In genomic region chr10:6141296-6142151, GRCh38 we compare ENCODE assay signal across 9 cellular contexts. TPM values are rescaled to one million over a fixed set of nuclear protein-coding genes. Genes with fewer than 3 reads are reported as not detected.
DNase-seq lines count a peak whose midpoint lies in the region; ATAC-seq, FAIRE-seq and TF ChIP-seq lines count a peak whose summit lies in the region.
"Had no signal": no experiment of that assay in that cellular context is flagged by ENCODE, and none has a peak within 500 bp of the region (broad histone marks: within the 10 kb centered on the region; RNA-seq: fewer than 3 reads in every experiment).

No MANE protein-coding gene starts in this region.

- CTCF ChIA-PET in A549 (lab: Yijun Ruan, JAX) (interaction anchor here (0.7 kb wide), 1 partner anchor 15 kb away, joined by 3 read pairs; no protein-coding TSS in a partner anchor), mammary epithelial cell (lab: Charles Lee; ENCODE audit: low non-redundant PET) (no interaction called here)

- BruUV-seq in mammary epithelial cell (replicated peaks; lab: Mats Ljungman, UMichigan) = no TSS peak

- in situ Hi-C loops in mammary epithelial cell (cut with MboI; ENCODE audit: low sequenced_read_pairs in 2 of 2) = no loop called here

- no peak for TF ChIP-seq POLR2A in A549 (IDR thresholded peaks at IDR 0.05; ENCODE audit: low read length)

- no peaks in the 10 kb centered on the region for H3K36me3 Mint-ChIP-seq in natural killer cell treated with Interleukin-12 subunit alpha and Interleukin-12 subunit beta and Interleukin-15 and Interleukin-18, amount 100 ng/mL, for 72 hours

- peak overlapping the region; percentile 89 for H3K4me3 Mint-ChIP-seq in natural killer cell treated with Interleukin-12 subunit alpha and Interleukin-12 subunit beta and Interleukin-15 and Interleukin-18, amount 100 ng/mL, for 72 hours

- TF ChIP-seq RAD21 in A549 (conservative IDR thresholded peaks at IDR 0.05 in 1 of 2, IDR thresholded peaks at IDR 0.05 in 1 of 2) = no peak

- TF ChIP-seq CTCF in A549 (IDR thresholded peaks at IDR 0.05) (no peak), OCI-LY3 (IDR thresholded peaks at IDR 0.05; ENCODE audit: low read depth, low read length) (no peak), mammary epithelial cell (conservative IDR thresholded peaks at IDR 0.05 in 1 of 2, IDR thresholded peaks at IDR 0.05 in 1 of 2; ENCODE audit: extremely low read depth in 1 of 2, insufficient read depth in 1 of 2, low read depth in 1 of 2, low read length in 2 of 2) (no peak)

- H3K4me3 ChIP-seq in A549 = peak overlapping the region; percentile 21; the same call in 2 of the 3 replicates
- H3K4me3 ChIP-seq in OCI-LY3 (ENCODE audit: low read length) = peak overlapping the region; percentile 80
- H3K4me3 ChIP-seq in mammary epithelial cell (replicated peaks in 1 of 3; ENCODE audit: insufficient read depth in 1 of 3, low read depth in 2 of 3, low read length in 3 of 3) = no peak overlapping the region

- H3K4me1 Mint-ChIP-seq in natural killer cell treated with Interleukin-12 subunit alpha and Interleukin-12 subunit beta and Interleukin-15 and Interleukin-18, amount 100 ng/mL, for 72 hours (ENCODE audit: low read depth in 2 of 2) = peaks cover 43 to 52% of the 10 kb centered on the region in 2 donors

- no peaks in the 10 kb centered on the region for H3K9me3 ChIP-seq in A549
- no peaks in the 10 kb centered on the region for H3K9me3 ChIP-seq in OCI-LY3 (ENCODE audit: insufficient read depth, low read length)
- H3K9me3 ChIP-seq in mammary epithelial cell (replicated peaks; ENCODE audit: insufficient read depth, low read length) = no peaks in the 10 kb centered on the region

- H3K4me1 ChIP-seq in A549 (peaks cover 26% of the 10 kb centered on the region), OCI-LY3 (ENCODE audit: low read length) (peaks cover 38% of the 10 kb centered on the region), mammary epithelial cell (ENCODE audit: insufficient read depth, low read length) (peaks cover 15% of the 10 kb centered on the region)

- FAIRE-seq in A549 (lab: Jason Lieb, UNC) (no peak), GM18507 (lab: Jason Lieb, UNC) (peak; percentile 87)

- H3K27ac ChIP-seq in A549 (peak overlapping the region in 1 of 2 experiments; percentile 28; a peak in 1 of 6 replicates), OCI-LY3 (ENCODE audit: low read length) (peak overlapping the region; percentile 41), mammary epithelial cell (ENCODE audit: insufficient read depth, low read depth, low read length) (no peak overlapping the region)

- H3K27me3 Mint-ChIP-seq in natural killer cell treated with Interleukin-12 subunit alpha and Interleukin-12 subunit beta and Interleukin-15 and Interleukin-18, amount 100 ng/mL, for 72 hours = peaks cover 9 to 14% of the 10 kb centered on the region in 2 donors

- H3K4me2 ChIP-seq in A549 (peak overlapping the region; percentile 71), OCI-LY3 (ENCODE audit: low read length) (peak overlapping the region; percentile 99), mammary epithelial cell (ENCODE audit: insufficient read depth, low read depth, low read length) (peak overlapping the region; percentile 7)

- H3K36me3 ChIP-seq in OCI-LY3 (replicated peaks; ENCODE audit: low read depth, low read length) = no peaks in the 10 kb centered on the region
- H3K36me3 ChIP-seq in mammary epithelial cell (ENCODE audit: insufficient read depth, low read length) = no peaks in the 10 kb centered on the region

- H3K9me3 Mint-ChIP-seq in natural killer cell treated with Interleukin-12 subunit alpha and Interleukin-12 subunit beta and Interleukin-15 and Interleukin-18, amount 100 ng/mL, for 72 hours = no peaks in the 10 kb centered on the region

- POLR2A ChIA-PET in A549 (lab: Yijun Ruan, JAX) = no interaction called here

- dilution Hi-C loops in mammary epithelial cell (cut with HindIII; ENCODE audit: low sequenced_read_pairs) = no loop called here

- TF ChIP-seq EP300 in A549 (IDR thresholded peaks at IDR 0.05) = no peak

- H3K79me2 ChIP-seq in OCI-LY3 (ENCODE audit: low read length) (peaks cover 17% of the 10 kb centered on the region), mammary epithelial cell (ENCODE audit: insufficient read depth, low read length) (peaks cover 18% of the 10 kb centered on the region)

- H2AFZ ChIP-seq in OCI-LY3 (ENCODE audit: low read depth, low read length) (no peak overlapping the region), mammary epithelial cell (ENCODE audit: low read depth, low read length) (peak overlapping the region; percentile 2)

- H4K20me1 ChIP-seq in OCI-LY3 (ENCODE audit: insufficient read depth, low read length) = 0 out of 2 replicates have a peak, but pooled peaks cover 4% of the 10 kb centered on the region
- no peaks in the 10 kb centered on the region for H4K20me1 ChIP-seq in mammary epithelial cell (ENCODE audit: insufficient read depth, low read length)

- DNase-seq in A549 (ENCODE audit: low read depth in 1 of 2, low spot score in 1 of 2) (peak in 1 of 2 experiments; percentile 48), GM18507 (ENCODE audit: extremely low spot score, insufficient read length, low read depth) (no peak), mammary epithelial cell (peak; percentile 67), GDM1 (lab: John Stamatoyannopoulos, UW) (no peak), middle frontal gyrus (ENCODE audit: extremely low spot score, low spot score) (no peak)
- no peak for DNase-seq in natural killer cell treated with Interleukin-12 subunit alpha and Interleukin-12 subunit beta and Interleukin-15 and Interleukin-18, amount 100 ng/mL, for 72 hours (ENCODE audit: low spot score)

- WGBS in A549 (ENCODE audit: missing lambda C conversion rate) = 51% methylated on average over 30 of the region's 30 CpGs
- WGBS in mammary epithelial cell (ENCODE audit: low coverage, missing lambda C conversion rate) = 46% methylated on average over 21 of the region's 30 CpGs

- H3K27me3 ChIP-seq in OCI-LY3 (ENCODE audit: low read depth, low read length) (peaks cover 35% of the 10 kb centered on the region), mammary epithelial cell (ENCODE audit: insufficient read depth, low read length) (no peaks in the 10 kb centered on the region)

- ATAC-seq in A549 = peak; percentile 17 to 36; a peak in 2 of 6 replicates
- peak; percentile 69 for ATAC-seq in HG02885 (IDR thresholded peaks at IDR 0.05; ENCODE audit: poor library complexity, unreplicated experiment)
- ATAC-seq in natural killer cell treated with Interleukin-12 subunit alpha and Interleukin-12 subunit beta and Interleukin-15 and Interleukin-18, amount 100 ng/mL, for 72 hours = peak in 1 of 2 donors; percentile 52
- ATAC-seq: HCT116 had no signal

- H3K27ac Mint-ChIP-seq in natural killer cell treated with Interleukin-12 subunit alpha and Interleukin-12 subunit beta and Interleukin-15 and Interleukin-18, amount 100 ng/mL, for 72 hours = peak overlapping the region; percentile 81 to 86

- intact Hi-C loops in mammary epithelial cell (cut with micrococcal nuclease) = no loop called here

- H3K9ac ChIP-seq in OCI-LY3 (ENCODE audit: low read length) = peak overlapping the region; percentile 54; the same call in 1 of the 2 replicates
- H3K9ac ChIP-seq in mammary epithelial cell (ENCODE audit: insufficient read depth, low read length) = no peak overlapping the region

TF ChIP-seq in A549, 52 proteins besides CTCF, POLR2A, EP300 and RAD21:
- no peak for TF ChIP-seq BHLHE40 (IDR thresholded peaks at IDR 0.05; ENCODE audit: low read depth, low read length)
- TF ChIP-seq CBX2 (IDR thresholded peaks at IDR 0.05; ENCODE audit: borderline replicate concordance, low read depth) = no peak
- TF ChIP-seq MAX (IDR thresholded peaks at IDR 0.05) = peak; percentile 43; the same call in 1 of the 2 replicates
- TF ChIP-seq FOSL2 (IDR thresholded peaks at IDR 0.05) = no peak
- peak; percentile 64 for TF ChIP-seq FOSL2 (CRISPR knock-in tag; IDR thresholded peaks at IDR 0.05)

RNA-seq across cellular contexts. Expression of gene RBM17, which starts 52.7 kb away (rescaled TPM):
- polyA plus RNA-seq in A549 (2011; rRNA removed) (68.0 and 75.2 TPM in 2 replicates), A549 (2017; fragmentation: RNase III; extraction: RNeasy Plus Mini Kit Qiagen cat#74134 plus additional on column Dnase treatment) (121 to 131 TPM (median 124 TPM) in 3 replicates), mammary epithelial cell (22.3 TPM)
- 42.8 and 47.4 TPM in 2 replicates for polyA plus RNA-seq in A549 (2012; cell fraction: cytosol; rRNA removed)
- polyA plus RNA-seq in A549 (2012; cell fraction: nucleus; rRNA removed) = 52.2 and 80.4 TPM in 2 replicates
- polyA minus RNA-seq in A549 (2011; rRNA and poly(A)+ RNA removed) = 20.4 and 25.5 TPM in 2 replicates
- total RNA-seq in mammary epithelial cell = 100 to 1,000 TPM in 1 of 2 donors, 10 to 100 TPM in 1; 31.5 to 120 TPM
- polyA minus RNA-seq in mammary epithelial cell = 24.2 TPM
- 100 to 1,000 TPM; 195 to 294 TPM for total RNA-seq in natural killer cell treated with Interleukin-12 subunit alpha and Interleukin-12 subunit beta and Interleukin-15 and Interleukin-18, amount 100 ng/mL, for 72 hours

Comparison
In these comparisons a context has a peak if more than half of its experiments do, and no peak if none do; other contexts are left out.
1. H3K4me2 ChIP-seq: peak in every context shown above with its lines; median percentile 99 in OCI-LY3; 71 in A549; 7 in mammary epithelial cell.
2. H3K4me3 ChIP-seq: peak in A549 (single experiment) and OCI-LY3 (single experiment); none in mammary epithelial cell (0 of 3).